ENCODE assay signal across 8 cellular contexts in the genomic region with DNA sequence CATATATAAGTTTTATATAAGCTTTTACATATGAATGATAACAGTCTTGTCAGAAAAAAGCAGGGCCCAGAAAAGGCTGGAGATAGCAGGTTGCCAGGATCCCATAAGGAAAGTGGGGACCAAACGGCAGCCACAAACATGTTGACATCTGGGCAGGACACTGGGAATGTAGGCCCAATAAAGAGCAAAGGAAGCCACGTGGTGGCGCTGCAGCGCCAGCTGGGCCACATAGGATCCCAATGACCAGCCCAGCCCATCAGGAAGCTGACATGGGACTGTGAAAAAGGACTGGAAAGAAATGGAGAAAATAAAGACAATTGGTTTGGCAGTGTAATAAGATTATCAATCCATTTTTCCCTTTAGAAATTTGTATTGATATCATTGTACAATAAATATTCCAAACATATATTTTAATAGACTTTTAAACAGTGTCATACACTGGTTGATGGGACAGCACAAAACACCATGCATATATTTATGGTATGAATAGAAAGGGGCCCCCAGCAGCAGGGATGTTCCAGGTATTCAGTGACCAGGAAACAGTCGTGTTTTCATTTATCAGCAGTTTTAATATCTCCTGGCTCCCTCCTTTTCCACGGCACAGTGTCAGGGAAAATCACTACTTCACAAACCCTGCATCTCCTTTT.
DNase-seq lines count a peak whose midpoint lies in the region; ATAC-seq and TF ChIP-seq lines count a peak whose summit lies in the region.

No MANE protein-coding gene starts in this region.

- H3K79me2 ChIP-seq in Karpas-422 (ENCODE audit: low read length): no peaks in the 10 kb centered on the region

- H3K27me3 Mint-ChIP-seq in mesothelial cell of epicardium (ENCODE audit: low read depth) (peaks cover 10% of the 10 kb centered on the region), immature natural killer cell (ENCODE audit: low read depth in 3 of 3) (peaks cover 2 to 3% (median 2%) of the 10 kb centered on the region in 3 donors)

- no peak overlapping the region for H3K9ac ChIP-seq in Karpas-422 (ENCODE audit: low read length)

- H3K4me3 ChIP-seq in Karpas-422 (ENCODE audit: low read length) (no peak overlapping the region), Peyer's patch (no peak overlapping the region)

- TF ChIP-seq CTCF in AG09319 (IDR thresholded peaks at IDR 0.05; ENCODE audit: low read depth, low read length) (peak; percentile 81), Peyer's patch (IDR thresholded peaks at IDR 0.05) (peak in 4 of 6 experiments; percentile 45 to 82 (median 74)), mesothelial cell of epicardium (IDR thresholded peaks at IDR 0.05; ENCODE audit: unreplicated experiment) (peak; percentile 47)

- H3K9me2 ChIP-seq in Karpas-422 (replicated peaks; ENCODE audit: insufficient read depth, low read length): no peaks in the 10 kb centered on the region

- H3K4me1 Mint-ChIP-seq in mesothelial cell of epicardium: no peaks in the 10 kb centered on the region
- no peaks in the 10 kb centered on the region for H3K4me1 Mint-ChIP-seq in immature natural killer cell

- no peaks in the 10 kb centered on the region for H3K9me3 ChIP-seq in Karpas-422 (ENCODE audit: low read length)
- no peaks in the 10 kb centered on the region for H3K9me3 ChIP-seq in Peyer's patch

- no peak overlapping the region for H2AFZ ChIP-seq in Karpas-422 (ENCODE audit: low read length)

- no peaks in the 10 kb centered on the region for H3K36me3 ChIP-seq in Karpas-422 (ENCODE audit: insufficient read depth, low read length)
- no peaks in the 10 kb centered on the region for H3K36me3 ChIP-seq in Peyer's patch

- no peaks in the 10 kb centered on the region for H3K27me3 ChIP-seq in Karpas-422 (ENCODE audit: low read length)
- no peaks in the 10 kb centered on the region for H3K27me3 ChIP-seq in Peyer's patch

- peaks cover 5% of the 10 kb centered on the region for H3K4me1 ChIP-seq in Karpas-422 (ENCODE audit: low read length)
- H3K4me1 ChIP-seq in Peyer's patch: no peaks in the 10 kb centered on the region

- H4K20me1 ChIP-seq in Karpas-422 (ENCODE audit: insufficient read depth, low read depth, low read length): no peaks in the 10 kb centered on the region

- H3K36me3 Mint-ChIP-seq in mesothelial cell of epicardium (no peaks in the 10 kb centered on the region), immature natural killer cell (no peaks in the 10 kb centered on the region)

- DNase-seq in AG09319 (ENCODE audit: extremely low read depth, low read depth) (peak; percentile 39), Karpas-422 (peak; percentile 72), Peyer's patch (peak; percentile 17 to 86 (median 82)), epidermal melanocyte (ENCODE audit: insufficient read length, low spot score) (peak; percentile 50), mesothelial cell of epicardium (ENCODE audit: low spot score in 2 of 2, unreplicated experiment in 2 of 2) (peak; percentile 21 to 66), immature natural killer cell (no peak)

- H3K4me3 Mint-ChIP-seq in mesothelial cell of epicardium: no peak overlapping the region
- H3K4me3 Mint-ChIP-seq in immature natural killer cell: no peak overlapping the region

- TF ChIP-seq POLR2A in Peyer's patch (IDR thresholded peaks at IDR 0.05): no peak

- H3K9me3 Mint-ChIP-seq in mesothelial cell of epicardium (no peaks in the 10 kb centered on the region), immature natural killer cell (peaks cover 0 to 1% (median 0%) of the 10 kb centered on the region in 6 donors)

- ATAC-seq in GM18519 (IDR thresholded peaks at IDR 0.05; ENCODE audit: low FRiP score, unreplicated experiment): peak; percentile 45
- no peak for ATAC-seq in GM21717 (IDR thresholded peaks at IDR 0.05; ENCODE audit: unreplicated experiment)

- H3K27ac ChIP-seq in Karpas-422 (ENCODE audit: low read length) (no peak overlapping the region), Peyer's patch (no peak overlapping the region)

- no peak overlapping the region for H3K4me2 ChIP-seq in Karpas-422 (ENCODE audit: low read depth, low read length, poor library complexity, severe bottlenecking)

- H3K27ac Mint-ChIP-seq in mesothelial cell of epicardium (no peak overlapping the region), immature natural killer cell (no peak overlapping the region)

Comparison
In these comparisons a context has a peak if more than half of its experiments do, and no peak if none do; other contexts are left out.
1. DNase-seq: peak in AG09319 (single experiment), Karpas-422 (single experiment), Peyer's patch (3 of 3), epidermal melanocyte (single experiment) and mesothelial cell of epicardium (2 of 2); none in immature natural killer cell (0 of 3).
2. Peak in every context shown above with its lines, with median percentiles within 50 percentile points of each other: CTCF ChIP-seq.